33 cellular contexts compared by ENCODE assay signal in genomic region chr3:129022995-129023332, GRCh38. TPM values are rescaled to one million over a fixed set of nuclear protein-coding genes. Genes with fewer than 3 reads are reported as not detected.
DNase-seq lines count a peak whose midpoint lies in the region; ATAC-seq and TF ChIP-seq lines count a peak whose summit lies in the region.
"Had no signal": no experiment of that assay in that cellular context is flagged by ENCODE, and none has a peak within 500 bp of the region (broad histone marks: within the 10 kb centered on the region; RNA-seq: fewer than 3 reads in every experiment).

No MANE protein-coding gene starts in this region.

- peaks cover 2% of the 10 kb centered on the region for H3K9me3 Mint-ChIP-seq in chondrocyte (ENCODE audit: low read depth)
- no peaks in the 10 kb centered on the region for H3K9me3 Mint-ChIP-seq in stimulated activated effector memory CD8-positive, alpha-beta T cell treated with anti-CD3 and anti-CD28 coated beads, Interleukin-12 subunit alpha, Interleukin-12 subunit beta, amount 100 ng/mL, for 72 hours
- H3K9me3 Mint-ChIP-seq: nephron progenitor cell; stimulated activated naive CD8-positive, alpha-beta T cell treated with anti-CD3 and anti-CD28 coated beads, Interleukin-15, amount 100 ng/mL, for 72 hours; T-helper 1 cell treated with Interleukin-12 subunit alpha and Interleukin-12 subunit beta and Interleukin-4 antibody, amounts not matched to agents 30 μg/mL and 1 μg/mL, for 36 hours had no signal

- H3K36me3 ChIP-seq in HEK293 (ENCODE audit: control insufficient read depth in 2 of 2, insufficient read depth in 1 of 2, low read length in 2 of 2) (no peaks in the 10 kb centered on the region), lung (ENCODE audit: control insufficient read depth in 2 of 2, insufficient read depth in 2 of 2, low read length in 2 of 2) (no peaks in the 10 kb centered on the region)
- H3K36me3 ChIP-seq: tibial artery had no signal

- TF ChIP-seq CTCF in HEK293 (tag by site-specific recombination; IDR thresholded peaks at IDR 0.05), result no peak
- no peak for TF ChIP-seq CTCF in chondrocyte (IDR thresholded peaks at IDR 0.05)
- no peak for TF ChIP-seq CTCF in lung (IDR thresholded peaks at IDR 0.05; ENCODE audit: control extremely low read depth, extremely low read depth)
- no peak for TF ChIP-seq CTCF in GM10248 (IDR thresholded peaks at IDR 0.05; ENCODE audit: control extremely low read depth, extremely low read depth, low read depth, missing control alignments)
- TF ChIP-seq CTCF in foreskin keratinocyte (conservative IDR thresholded peaks at IDR 0.05), result no peak

- 72 to 88% methylated on average over 2 of the region's 2 CpGs for WGBS in lung, 2 donors

- H3K27me3 ChIP-seq in lung (ENCODE audit: control insufficient read depth, insufficient read depth), result no peaks in the 10 kb centered on the region
- H3K27me3 ChIP-seq in foreskin keratinocyte, result peaks cover 27% of the 10 kb centered on the region
- H3K27me3 ChIP-seq: body of pancreas had no signal

- POLR2A ChIA-PET in HEK293 (lab: Yijun Ruan, JAX) (no interaction called here), GM10248 (lab: Yijun Ruan, JAX) (interaction anchor here (0.6 kb wide), 1 partner anchor 100 kb away, joined by 3 read pairs; no protein-coding TSS in a partner anchor)

- H3K4me1 ChIP-seq in HEK293 (ENCODE audit: control insufficient read depth, insufficient read depth, low read length) (no peaks in the 10 kb centered on the region), lung (ENCODE audit: control insufficient read depth in 2 of 2, insufficient read depth in 2 of 2, low read length in 2 of 2) (peaks cover 8 to 23% of the 10 kb centered on the region in 2 donors), foreskin keratinocyte (no peaks in the 10 kb centered on the region)

- peaks cover 10% of the 10 kb centered on the region for H3K27me3 Mint-ChIP-seq in chondrocyte (ENCODE audit: low read depth)
- H3K27me3 Mint-ChIP-seq: stimulated activated naive CD8-positive, alpha-beta T cell treated with anti-CD3 and anti-CD28 coated beads, Interleukin-15, amount 100 ng/mL, for 72 hours had no signal

- ATAC-seq in lung (ENCODE audit: insufficient read depth, low FRiP score) (no peak), GM21447 (IDR thresholded peaks at IDR 0.05; ENCODE audit: unreplicated experiment) (no peak), foreskin keratinocyte (no peak)
- ATAC-seq in stimulated activated effector memory CD8-positive, alpha-beta T cell treated with anti-CD3 and anti-CD28 coated beads, Interleukin-12 subunit alpha, Interleukin-12 subunit beta, amount 100 ng/mL, for 72 hours, result no peak
- ATAC-seq: body of pancreas; stimulated activated naive CD8-positive, alpha-beta T cell treated with anti-CD3 and anti-CD28 coated beads, Interleukin-15, amount 100 ng/mL, for 72 hours had no signal

- H3K27ac Mint-ChIP-seq in chondrocyte (ENCODE audit: unreplicated experiment), result no peak overlapping the region
- peak overlapping the region; percentile 54 for H3K27ac Mint-ChIP-seq in stimulated activated effector memory CD8-positive, alpha-beta T cell treated with anti-CD3 and anti-CD28 coated beads, Interleukin-12 subunit alpha, Interleukin-12 subunit beta, amount 100 ng/mL, for 72 hours
- H3K27ac Mint-ChIP-seq: nephron progenitor cell; stimulated activated naive CD8-positive, alpha-beta T cell treated with anti-CD3 and anti-CD28 coated beads, Interleukin-15, amount 100 ng/mL, for 72 hours; T-helper 1 cell treated with Interleukin-12 subunit alpha and Interleukin-12 subunit beta and Interleukin-4 antibody, amounts not matched to agents 30 μg/mL and 1 μg/mL, for 36 hours had no signal

- H3K9me3 ChIP-seq in HEK293 (ENCODE audit: control insufficient read depth, insufficient read depth, low read depth, low read length) (no peaks in the 10 kb centered on the region), lung (ENCODE audit: control insufficient read depth in 2 of 2, insufficient read depth in 1 of 2, low read length in 1 of 2) (no peaks in the 10 kb centered on the region)
- H3K9me3 ChIP-seq: body of pancreas, SK-N-SH, tibial artery had no signal

- H3K27ac ChIP-seq in HEK293 (ENCODE audit: extremely low read depth, low read depth, low read length) (no peak overlapping the region), lung (ENCODE audit: low read depth in 1 of 2, low read length in 1 of 2) (peak overlapping the region; percentile 3 to 84), foreskin keratinocyte (no peak overlapping the region)
- H3K27ac ChIP-seq: tibial artery had no signal

- CTCF ChIA-PET in HEK293 (lab: Yijun Ruan, JAX), result interaction anchor here (0.7 to 0.8 kb wide), 3 partner anchors 43 to 223 kb away, joined by 4 to 5 read pairs (median 4); no protein-coding TSS in a partner anchor
- CTCF ChIA-PET in GM10248 (lab: Yijun Ruan, JAX), result interaction anchor here (7.6 kb wide), 1 partner anchor 30 kb away, joined by 35 read pairs; no protein-coding TSS in a partner anchor

- DNase-seq in chondrocyte (ENCODE audit: low spot score) (peak; percentile 1), lung (ENCODE audit: low spot score) (no peak), GM10248 (ENCODE audit: extremely low spot score) (no peak), foreskin keratinocyte (no peak)
- no peak for DNase-seq in stimulated activated effector memory CD8-positive, alpha-beta T cell treated with anti-CD3 and anti-CD28 coated beads, Interleukin-12 subunit alpha, Interleukin-12 subunit beta, amount 100 ng/mL, for 72 hours (ENCODE audit: low spot score in 2 of 2)
- no peak for DNase-seq in activated CD4-positive, alpha-beta T cell treated with anti-CD3 and anti-CD28 coated beads, Interleukin-2, amount 50 U/mL, for 48 hours
- DNase-seq: activated CD8-positive, alpha-beta memory T cell treated with anti-CD3 and anti-CD28 coated beads, Interleukin-2, amount 50 U/mL, for 48 hours; activated naive CD4-positive, alpha-beta T cell treated with anti-CD3 and anti-CD28 coated beads, Interleukin-2, amount 50 U/mL, for 16 hours; NCI-H1092; NCI-H187; NCI-H510A; nephron progenitor cell; stimulated activated CD4-positive, alpha-beta T cell treated with anti-CD3 and anti-CD28 coated beads, Interleukin-1b, Interleukin-23, amount 100 ng/mL, for 48 hours; stimulated activated CD8-positive, alpha-beta memory T cell treated with anti-CD3 and anti-CD28 coated beads, Interleukin-4, amount 100 ng/mL, for 48 hours; stimulated activated naive CD8-positive, alpha-beta T cell treated with anti-CD3 and anti-CD28 coated beads, Interleukin-15, amount 100 ng/mL, for 72 hours had no signal

- H3K4me3 Mint-ChIP-seq in chondrocyte (ENCODE audit: unreplicated experiment), result no peak overlapping the region
- H3K4me3 Mint-ChIP-seq in stimulated activated effector memory CD8-positive, alpha-beta T cell treated with anti-CD3 and anti-CD28 coated beads, Interleukin-12 subunit alpha, Interleukin-12 subunit beta, amount 100 ng/mL, for 72 hours, result no peak overlapping the region
- H3K4me3 Mint-ChIP-seq: nephron progenitor cell; stimulated activated naive CD8-positive, alpha-beta T cell treated with anti-CD3 and anti-CD28 coated beads, Interleukin-15, amount 100 ng/mL, for 72 hours; T-helper 1 cell treated with Interleukin-12 subunit alpha and Interleukin-12 subunit beta and Interleukin-4 antibody, amounts not matched to agents 30 μg/mL and 1 μg/mL, for 36 hours had no signal

- H3K4me3 ChIP-seq in HEK293 (ENCODE audit: low read depth, low read length) (no peak overlapping the region), lung (no peak overlapping the region)
- H3K4me3 ChIP-seq: body of pancreas, smooth muscle cell, tibial artery had no signal

- H3K4me1 Mint-ChIP-seq in chondrocyte (ENCODE audit: low read depth), result peaks cover 7% of the 10 kb centered on the region
- H3K4me1 Mint-ChIP-seq in stimulated activated effector memory CD8-positive, alpha-beta T cell treated with anti-CD3 and anti-CD28 coated beads, Interleukin-12 subunit alpha, Interleukin-12 subunit beta, amount 100 ng/mL, for 72 hours, result peaks cover 20% of the 10 kb centered on the region

- H3K36me3 Mint-ChIP-seq in chondrocyte (ENCODE audit: low read depth), result no peaks in the 10 kb centered on the region
- no peaks in the 10 kb centered on the region for H3K36me3 Mint-ChIP-seq in stimulated activated effector memory CD8-positive, alpha-beta T cell treated with anti-CD3 and anti-CD28 coated beads, Interleukin-12 subunit alpha, Interleukin-12 subunit beta, amount 100 ng/mL, for 72 hours

TF ChIP-seq in HEK293, 187 proteins besides CTCF, POLR2A, EP300 and RAD21:
- TF ChIP-seq ZNF114 (tag by site-specific recombination; IDR thresholded peaks at IDR 0.05) (no peak), ZNF645 (tag by site-specific recombination; IDR thresholded peaks at IDR 0.05) (no peak), ZNF549 (tag by site-specific recombination; IDR thresholded peaks at IDR 0.05) (peak; percentile 91)
TF ChIP-seq in HEK293: peak in this region for 1.

RNA-seq across cellular contexts. Expression of gene EFCC1, which starts 21.9 kb away (rescaled TPM):
- total RNA-seq in chondrocyte, result 0.13 TPM in 1 of 3 replicates, not detected in the others
- total RNA-seq in lung, result 1 to 10 TPM; 5.2 to 7.4 TPM
- 10 to 100 TPM in 1 of 2 donors, 1 to 10 TPM in 1; 3.2 to 10.0 TPM for polyA plus RNA-seq in lung
- not detected in 2 replicates for total RNA-seq in foreskin keratinocyte
- polyA plus RNA-seq in foreskin keratinocyte, result not detected in 2 replicates
- total RNA-seq: fibroblast of lung, M059J, osteocyte, renal cortical epithelial cell, smooth muscle cell had no signal
- polyA plus RNA-seq: BJ, fibroblast of lung, keratinocyte, SK-N-SH had no signal

RNA-seq across cellular contexts. Expression of gene CFAP92, which starts 29.1 kb away (rescaled TPM):
- total RNA-seq in chondrocyte (not detected in 3 replicates), lung (1 to 10 TPM; 4.1 to 4.9 TPM), foreskin keratinocyte (0.28 and 0.41 TPM in 2 replicates)
- polyA plus RNA-seq in lung (1 to 10 TPM; 1.2 to 1.3 TPM), foreskin keratinocyte (0.22 and 0.31 TPM in 2 replicates)
- total RNA-seq: body of pancreas, fibroblast of lung, osteocyte had no signal
- polyA plus RNA-seq: BJ, SK-N-SH had no signal

RNA-seq across cellular contexts. Expression of gene GP9, which starts 37.6 kb away (rescaled TPM):
- total RNA-seq in chondrocyte, result not detected in 3 replicates
- 1 to 10 TPM in 1 of 2 donors, under 1 TPM in 1; 0.40 to 3.0 TPM for total RNA-seq in lung
- polyA plus RNA-seq in lung, result 1 to 10 TPM; 1.3 to 6.2 TPM
- not detected in 2 replicates for total RNA-seq in foreskin keratinocyte
- polyA plus RNA-seq in foreskin keratinocyte, result not detected in 2 replicates
- total RNA-seq: body of pancreas, dermis microvascular lymphatic vessel endothelial cell, fibroblast of lung, glomerular endothelial cell, H7, lung microvascular endothelial cell, M059J, osteocyte, renal cortical epithelial cell, smooth muscle cell had no signal
- polyA plus RNA-seq: AG04450, BJ, fibroblast of lung, keratinocyte, SK-N-SH, smooth muscle cell had no signal

Comparison
In these comparisons a context has a peak if more than half of its experiments do, and no peak if none do; other contexts are left out.
1. H3K27ac ChIP-seq: peak in lung (2 of 2); none in HEK293 (single experiment) and foreskin keratinocyte (single experiment).